ENCODE assay signal across 16 cellular contexts in genomic region chr3:30228302-30228631, GRCh38.
DNase-seq lines count a peak whose midpoint lies in the region; ATAC-seq and TF ChIP-seq lines count a peak whose summit lies in the region.
"Had no signal": no experiment of that assay in that cellular context is flagged by ENCODE, and none has a peak within 500 bp of the region (broad histone marks: within the 10 kb centered on the region; RNA-seq: fewer than 3 reads in every experiment).

No MANE protein-coding gene starts in this region.

- H4K20me1 ChIP-seq in fibroblast of lung (ENCODE audit: control insufficient read depth, extremely low read depth, insufficient read depth, low read length), result no peaks in the 10 kb centered on the region

- 88 to 96% (median 90%) methylated on average over 2 of the region's 2 CpGs for WGBS in heart left ventricle, 4 donors

- no peaks in the 10 kb centered on the region for H3K79me2 ChIP-seq in fibroblast of lung (ENCODE audit: control insufficient read depth, insufficient read depth, low read length)

- H3K27ac ChIP-seq in heart left ventricle (peak overlapping the region in 10 of 12 donors; percentile 4 to 66 (median 38)), fibroblast of lung (ENCODE audit: insufficient read depth, low read length) (peak overlapping the region; percentile 39), upper lobe of right lung (peak overlapping the region; percentile 37)

- no peak overlapping the region for H3K9ac ChIP-seq in fibroblast of lung (ENCODE audit: insufficient read depth, low read length)

- TF ChIP-seq POLR2A in heart left ventricle (IDR thresholded peaks at IDR 0.05), result no peak

- no peak overlapping the region for H3K4me2 ChIP-seq in fibroblast of lung (ENCODE audit: extremely low read depth, insufficient read depth, low read length)

- no peak for TF ChIP-seq CTCF in heart left ventricle (IDR thresholded peaks at IDR 0.05)
- TF ChIP-seq CTCF in fibroblast of lung (conservative IDR thresholded peaks at IDR 0.05 in 1 of 2, IDR thresholded peaks at IDR 0.05 in 1 of 2; ENCODE audit: low read depth in 1 of 2, low read length in 2 of 2), result no peak
- no peak for TF ChIP-seq CTCF in upper lobe of right lung (IDR thresholded peaks at IDR 0.05)

- ATAC-seq in heart left ventricle (no peak), Right ventricle myocardium superior (ENCODE audit: poor library complexity) (no peak), SK-N-SH treated with all-trans-retinoic acid at 6 μM for 48 hours (peak; percentile 18; the same call in 2 of the 3 replicates), upper lobe of right lung (no peak), HG02759 (IDR thresholded peaks at IDR 0.05; ENCODE audit: unreplicated experiment) (no peak)

- DNase-seq in heart left ventricle, result no peak
- no peak for DNase-seq in Right ventricle myocardium superior
- no peak for DNase-seq in fibroblast of lung (ENCODE audit: low read depth in 2 of 2)
- DNase-seq in upper lobe of right lung, result no peak
- DNase-seq in NCI-H510A (lab: John Stamatoyannopoulos, UW), result no peak
- DNase-seq in NCI-H774 (lab: John Stamatoyannopoulos, UW), result no peak
- DNase-seq: activated CD4-positive, alpha-beta T cell treated with anti-CD3 and anti-CD28 coated beads, Interleukin-2, amount 50 U/mL, for 4 hours; aorta; mesendoderm; NCI-H187 treated with DMSO at 0.1 percent for 48 hours; NCI-H510A treated with DMSO at 0.1 percent for 48 hours; retina; substantia nigra had no signal

- H3K27me3 ChIP-seq in heart left ventricle, result no peaks in the 10 kb centered on the region
- no peaks in the 10 kb centered on the region for H3K27me3 ChIP-seq in fibroblast of lung (ENCODE audit: control insufficient read depth, insufficient read depth, low read length)
- no peaks in the 10 kb centered on the region for H3K27me3 ChIP-seq in upper lobe of right lung

- H3K36me3 ChIP-seq in heart left ventricle (no peaks in the 10 kb centered on the region), fibroblast of lung (ENCODE audit: control insufficient read depth, insufficient read depth, low read length) (no peaks in the 10 kb centered on the region), upper lobe of right lung (no peaks in the 10 kb centered on the region)
- H3K36me3 ChIP-seq: HAP-1 had no signal

- H2AFZ ChIP-seq in fibroblast of lung (ENCODE audit: low read length), result no peak overlapping the region

- intact Hi-C loops in heart left ventricle (cut with DNase I) (loop anchor here in 2 of 10 donors (10.0 kb wide), 2 partner anchors 207 to 467 kb away; no protein-coding TSS in a partner anchor), Right ventricle myocardium superior (cut with DNase I) (no loop called here), upper lobe of right lung (cut with DNase I) (no loop called here)

- no peak overlapping the region for H3K4me3 ChIP-seq in heart left ventricle
- H3K4me3 ChIP-seq in fibroblast of lung (replicated peaks in 1 of 4; ENCODE audit: control extremely low read depth in 1 of 4, insufficient read depth in 1 of 4, low read depth in 3 of 4, low read length in 4 of 4), result no peak overlapping the region
- no peak overlapping the region for H3K4me3 ChIP-seq in upper lobe of right lung
- H3K4me3 ChIP-seq: HAP-1 had no signal

- H3K9me3 ChIP-seq in heart left ventricle (peaks cover 0 to 3% (median 0%) of the 10 kb centered on the region in 12 donors), fibroblast of lung (ENCODE audit: control insufficient read depth, insufficient read depth, low read depth, low read length) (no peaks in the 10 kb centered on the region), upper lobe of right lung (no peaks in the 10 kb centered on the region)
- H3K9me3 ChIP-seq: HAP-1 had no signal

- H3K4me1 ChIP-seq in heart left ventricle, result peaks cover 4 to 65% (median 35%) of the 10 kb centered on the region in 12 donors
- H3K4me1 ChIP-seq in fibroblast of lung (ENCODE audit: control insufficient read depth, extremely low read depth, insufficient read depth, low read length), result peaks cover 14% of the 10 kb centered on the region
- H3K4me1 ChIP-seq in upper lobe of right lung, result peaks cover 27% of the 10 kb centered on the region

TF ChIP-seq in SK-N-SH treated with all-trans-retinoic acid at 6 μM for 48 hours, 23 proteins besides CTCF, POLR2A, EP300 and RAD21:
- TF ChIP-seq ZNF8 (CRISPR knock-in tag; IDR thresholded peaks at IDR 0.05) (no peak), BACH2 (CRISPR knock-in tag; IDR thresholded peaks at IDR 0.05; ENCODE audit: borderline replicate concordance) (no peak), ISL1 (CRISPR knock-in tag; IDR thresholded peaks at IDR 0.05) (no peak), TOX (CRISPR knock-in tag; IDR thresholded peaks at IDR 0.05; ENCODE audit: borderline replicate concordance) (no peak), OSR1 (CRISPR knock-in tag; IDR thresholded peaks at IDR 0.05) (no peak), CSDC2 (CRISPR knock-in tag; IDR thresholded peaks at IDR 0.05) (no peak), CSRNP3 (CRISPR knock-in tag; IDR thresholded peaks at IDR 0.05) (no peak), ZFP30 (CRISPR knock-in tag; IDR thresholded peaks at IDR 0.05) (no peak), RARB (CRISPR knock-in tag; IDR thresholded peaks at IDR 0.05) (no peak), ZNF565 (CRISPR knock-in tag; conservative IDR thresholded peaks at IDR 0.05; ENCODE audit: low read depth) (no peak), PPARA (CRISPR knock-in tag; IDR thresholded peaks at IDR 0.05; ENCODE audit: borderline replicate concordance) (no peak), SNAI2 (CRISPR knock-in tag; IDR thresholded peaks at IDR 0.05) (no peak)
- TF ChIP-seq, protein P1, sequence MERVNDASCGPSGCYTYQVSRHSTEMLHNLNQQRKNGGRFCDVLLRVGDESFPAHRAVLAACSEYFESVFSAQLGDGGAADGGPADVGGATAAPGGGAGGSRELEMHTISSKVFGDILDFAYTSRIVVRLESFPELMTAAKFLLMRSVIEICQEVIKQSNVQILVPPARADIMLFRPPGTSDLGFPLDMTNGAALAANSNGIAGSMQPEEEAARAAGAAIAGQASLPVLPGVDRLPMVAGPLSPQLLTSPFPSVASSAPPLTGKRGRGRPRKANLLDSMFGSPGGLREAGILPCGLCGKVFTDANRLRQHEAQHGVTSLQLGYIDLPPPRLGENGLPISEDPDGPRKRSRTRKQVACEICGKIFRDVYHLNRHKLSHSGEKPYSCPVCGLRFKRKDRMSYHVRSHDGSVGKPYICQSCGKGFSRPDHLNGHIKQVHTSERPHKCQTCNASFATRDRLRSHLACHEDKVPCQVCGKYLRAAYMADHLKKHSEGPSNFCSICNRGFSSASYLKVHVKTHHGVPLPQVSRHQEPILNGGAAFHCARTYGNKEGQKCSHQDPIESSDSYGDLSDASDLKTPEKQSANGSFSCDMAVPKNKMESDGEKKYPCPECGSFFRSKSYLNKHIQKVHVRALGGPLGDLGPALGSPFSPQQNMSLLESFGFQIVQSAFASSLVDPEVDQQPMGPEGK (CRISPR knock-in tag; IDR thresholded peaks at IDR 0.05; ENCODE audit: borderline replicate concordance), result no peak
